1 cellular context compared by ENCODE assay signal in genomic region chr16:10870137-10870776, GRCh38.
TF ChIP-seq lines count a peak whose summit lies in the region.

No MANE protein-coding gene starts in this region.

TF ChIP-seq in IMR-90, 13 proteins besides CTCF, POLR2A, EP300 and RAD21:
- TF ChIP-seq, protein P1, sequence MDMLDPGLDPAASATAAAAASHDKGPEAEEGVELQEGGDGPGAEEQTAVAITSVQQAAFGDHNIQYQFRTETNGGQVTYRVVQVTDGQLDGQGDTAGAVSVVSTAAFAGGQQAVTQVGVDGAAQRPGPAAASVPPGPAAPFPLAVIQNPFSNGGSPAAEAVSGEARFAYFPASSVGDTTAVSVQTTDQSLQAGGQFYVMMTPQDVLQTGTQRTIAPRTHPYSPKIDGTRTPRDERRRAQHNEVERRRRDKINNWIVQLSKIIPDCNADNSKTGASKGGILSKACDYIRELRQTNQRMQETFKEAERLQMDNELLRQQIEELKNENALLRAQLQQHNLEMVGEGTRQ (IDR thresholded peaks at IDR 0.05; ENCODE audit: low read depth, low read length): peak; percentile 77
- TF ChIP-seq BHLHE40 (IDR thresholded peaks at IDR 0.05; ENCODE audit: low read depth, low read length) (no peak), MXI1 (IDR thresholded peaks at IDR 0.05; ENCODE audit: borderline replicate concordance, low read depth, low read length) (no peak), RCOR1 (IDR thresholded peaks at IDR 0.05; ENCODE audit: insufficient replicate concordance, low read length) (no peak), MAFK (IDR thresholded peaks at IDR 0.05; ENCODE audit: low read depth, low read length) (no peak), CHD1 (IDR thresholded peaks at IDR 0.05; ENCODE audit: low read depth, low read length) (no peak), ELK1 (IDR thresholded peaks at IDR 0.05; ENCODE audit: borderline replicate concordance, low read depth, low read length) (no peak)
